Comparison of ENCODE assay signal across 1 cellular context in genomic region chr1:16387201-16388185, GRCh38.
TF ChIP-seq lines count a peak whose summit lies in the region.

No MANE protein-coding gene starts in this region.

TF ChIP-seq in SK-N-SH, 30 proteins besides CTCF, POLR2A, EP300 and RAD21 (continued from another document):
- no peak for TF ChIP-seq PBX3 (IDR thresholded peaks at IDR 0.05)
- no peak for TF ChIP-seq YY1 (IDR thresholded peaks at IDR 0.05; ENCODE audit: low read depth)
- no peak for TF ChIP-seq MEF2A (IDR thresholded peaks at IDR 0.05; ENCODE audit: borderline replicate concordance, low read depth)
- no peak for TF ChIP-seq EZH2phosphoT487 (IDR thresholded peaks at IDR 0.05; ENCODE audit: borderline replicate concordance, low read depth)
- TF ChIP-seq FOXJ3 (CRISPR knock-in tag; IDR thresholded peaks at IDR 0.05), result no peak
- no peak for TF ChIP-seq CHD2 (IDR thresholded peaks at IDR 0.05; ENCODE audit: low read length, partially characterized antibody)
- no peak for TF ChIP-seq GABPA (IDR thresholded peaks at IDR 0.05; ENCODE audit: low read depth)
- TF ChIP-seq TAF1 (IDR thresholded peaks at IDR 0.05; ENCODE audit: borderline replicate concordance, low read depth, low read length), result no peak
- TF ChIP-seq NRF1 (IDR thresholded peaks at IDR 0.05; ENCODE audit: low read depth, low read length), result no peak
- TF ChIP-seq NFIC (IDR thresholded peaks at IDR 0.05; ENCODE audit: borderline replicate concordance), result no peak
- no peak for TF ChIP-seq FOXM1 (IDR thresholded peaks at IDR 0.05; ENCODE audit: low read depth)
TF ChIP-seq in SK-N-SH: peak in this region for 0.
